Comparison of ENCODE assay signal across 2 cellular contexts in the genomic region with DNA sequence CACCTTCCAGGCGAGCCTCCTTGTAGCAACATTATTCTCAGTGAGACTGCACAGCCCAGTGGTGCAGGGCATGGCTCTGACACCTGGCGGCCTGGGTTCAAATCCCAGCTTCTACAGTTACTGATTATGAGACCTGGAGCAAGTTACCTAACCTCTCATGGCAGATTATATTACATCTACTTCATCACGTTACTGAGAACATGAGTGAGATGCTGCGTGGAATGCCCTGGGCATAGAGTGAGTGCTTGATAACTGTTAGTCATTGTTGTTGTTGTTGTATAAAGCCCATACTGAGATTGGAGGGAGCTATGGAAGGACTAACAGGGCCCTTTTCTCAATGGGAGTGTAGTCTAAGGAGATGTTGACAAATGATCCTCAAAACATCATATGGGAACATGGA.
A peak's percentile ranks its signal among the peaks of the same experiment; 100 is the strongest.
TF ChIP-seq lines count a peak whose summit lies in the region.

No MANE protein-coding gene starts in this region.

TF ChIP-seq in GM23338, 12 proteins besides CTCF, POLR2A, EP300 and RAD21:
- TF ChIP-seq, protein P1, sequence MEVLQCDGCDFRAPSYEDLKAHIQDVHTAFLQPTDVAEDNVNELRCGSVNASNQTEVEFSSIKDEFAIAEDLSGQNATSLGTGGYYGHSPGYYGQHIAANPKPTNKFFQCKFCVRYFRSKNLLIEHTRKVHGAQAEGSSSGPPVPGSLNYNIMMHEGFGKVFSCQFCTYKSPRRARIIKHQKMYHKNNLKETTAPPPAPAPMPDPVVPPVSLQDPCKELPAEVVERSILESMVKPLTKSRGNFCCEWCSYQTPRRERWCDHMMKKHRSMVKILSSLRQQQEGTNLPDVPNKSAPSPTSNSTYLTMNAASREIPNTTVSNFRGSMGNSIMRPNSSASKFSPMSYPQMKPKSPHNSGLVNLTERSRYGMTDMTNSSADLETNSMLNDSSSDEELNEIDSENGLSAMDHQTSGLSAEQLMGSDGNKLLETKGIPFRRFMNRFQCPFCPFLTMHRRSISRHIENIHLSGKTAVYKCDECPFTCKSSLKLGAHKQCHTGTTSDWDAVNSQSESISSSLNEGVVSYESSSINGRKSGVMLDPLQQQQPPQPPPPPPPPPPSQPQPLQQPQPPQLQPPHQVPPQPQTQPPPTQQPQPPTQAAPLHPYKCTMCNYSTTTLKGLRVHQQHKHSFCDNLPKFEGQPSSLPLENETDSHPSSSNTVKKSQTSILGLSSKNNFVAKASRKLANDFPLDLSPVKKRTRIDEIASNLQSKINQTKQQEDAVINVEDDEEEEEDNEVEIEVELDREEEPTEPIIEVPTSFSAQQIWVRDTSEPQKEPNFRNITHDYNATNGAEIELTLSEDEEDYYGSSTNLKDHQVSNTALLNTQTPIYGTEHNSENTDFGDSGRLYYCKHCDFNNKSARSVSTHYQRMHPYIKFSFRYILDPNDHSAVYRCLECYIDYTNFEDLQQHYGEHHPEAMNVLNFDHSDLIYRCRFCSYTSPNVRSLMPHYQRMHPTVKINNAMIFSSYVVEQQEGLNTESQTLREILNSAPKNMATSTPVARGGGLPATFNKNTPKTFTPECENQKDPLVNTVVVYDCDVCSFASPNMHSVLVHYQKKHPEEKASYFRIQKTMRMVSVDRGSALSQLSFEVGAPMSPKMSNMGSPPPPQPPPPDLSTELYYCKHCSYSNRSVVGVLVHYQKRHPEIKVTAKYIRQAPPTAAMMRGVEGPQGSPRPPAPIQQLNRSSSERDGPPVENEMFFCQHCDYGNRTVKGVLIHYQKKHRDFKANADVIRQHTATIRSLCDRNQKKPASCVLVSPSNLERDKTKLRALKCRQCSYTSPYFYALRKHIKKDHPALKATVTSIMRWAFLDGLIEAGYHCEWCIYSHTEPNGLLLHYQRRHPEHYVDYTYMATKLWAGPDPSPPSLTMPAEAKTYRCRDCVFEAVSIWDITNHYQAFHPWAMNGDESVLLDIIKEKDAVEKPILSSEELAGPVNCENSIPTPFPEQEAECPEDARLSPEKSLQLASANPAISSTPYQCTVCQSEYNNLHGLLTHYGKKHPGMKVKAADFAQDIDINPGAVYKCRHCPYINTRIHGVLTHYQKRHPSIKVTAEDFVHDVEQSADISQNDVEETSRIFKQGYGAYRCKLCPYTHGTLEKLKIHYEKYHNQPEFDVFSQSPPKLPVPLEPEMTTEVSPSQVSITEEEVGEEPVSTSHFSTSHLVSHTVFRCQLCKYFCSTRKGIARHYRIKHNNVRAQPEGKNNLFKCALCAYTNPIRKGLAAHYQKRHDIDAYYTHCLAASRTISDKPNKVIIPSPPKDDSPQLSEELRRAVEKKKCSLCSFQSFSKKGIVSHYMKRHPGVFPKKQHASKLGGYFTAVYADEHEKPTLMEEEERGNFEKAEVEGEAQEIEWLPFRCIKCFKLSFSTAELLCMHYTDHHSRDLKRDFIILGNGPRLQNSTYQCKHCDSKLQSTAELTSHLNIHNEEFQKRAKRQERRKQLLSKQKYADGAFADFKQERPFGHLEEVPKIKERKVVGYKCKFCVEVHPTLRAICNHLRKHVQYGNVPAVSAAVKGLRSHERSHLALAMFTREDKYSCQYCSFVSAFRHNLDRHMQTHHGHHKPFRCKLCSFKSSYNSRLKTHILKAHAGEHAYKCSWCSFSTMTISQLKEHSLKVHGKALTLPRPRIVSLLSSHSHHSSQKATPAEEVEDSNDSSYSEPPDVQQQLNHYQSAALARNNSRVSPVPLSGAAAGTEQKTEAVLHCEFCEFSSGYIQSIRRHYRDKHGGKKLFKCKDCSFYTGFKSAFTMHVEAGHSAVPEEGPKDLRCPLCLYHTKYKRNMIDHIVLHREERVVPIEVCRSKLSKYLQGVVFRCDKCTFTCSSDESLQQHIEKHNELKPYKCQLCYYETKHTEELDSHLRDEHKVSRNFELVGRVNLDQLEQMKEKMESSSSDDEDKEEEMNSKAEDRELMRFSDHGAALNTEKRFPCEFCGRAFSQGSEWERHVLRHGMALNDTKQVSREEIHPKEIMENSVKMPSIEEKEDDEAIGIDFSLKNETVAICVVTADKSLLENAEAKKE (CRISPR knock-in tag; IDR thresholded peaks at IDR 0.05), result no peak
- TF ChIP-seq NANOG (IDR thresholded peaks at IDR 0.05; ENCODE audit: borderline replicate concordance), result no peak
- no peak for TF ChIP-seq EZH2 (IDR thresholded peaks at IDR 0.05; ENCODE audit: low read depth, unreplicated experiment)
- TF ChIP-seq ZNF331 (CRISPR knock-in tag; IDR thresholded peaks at IDR 0.05; ENCODE audit: low read depth), result no peak

TF ChIP-seq in K562, 482 proteins besides CTCF, POLR2A, EP300 and RAD21:
- TF ChIP-seq, protein P2, sequence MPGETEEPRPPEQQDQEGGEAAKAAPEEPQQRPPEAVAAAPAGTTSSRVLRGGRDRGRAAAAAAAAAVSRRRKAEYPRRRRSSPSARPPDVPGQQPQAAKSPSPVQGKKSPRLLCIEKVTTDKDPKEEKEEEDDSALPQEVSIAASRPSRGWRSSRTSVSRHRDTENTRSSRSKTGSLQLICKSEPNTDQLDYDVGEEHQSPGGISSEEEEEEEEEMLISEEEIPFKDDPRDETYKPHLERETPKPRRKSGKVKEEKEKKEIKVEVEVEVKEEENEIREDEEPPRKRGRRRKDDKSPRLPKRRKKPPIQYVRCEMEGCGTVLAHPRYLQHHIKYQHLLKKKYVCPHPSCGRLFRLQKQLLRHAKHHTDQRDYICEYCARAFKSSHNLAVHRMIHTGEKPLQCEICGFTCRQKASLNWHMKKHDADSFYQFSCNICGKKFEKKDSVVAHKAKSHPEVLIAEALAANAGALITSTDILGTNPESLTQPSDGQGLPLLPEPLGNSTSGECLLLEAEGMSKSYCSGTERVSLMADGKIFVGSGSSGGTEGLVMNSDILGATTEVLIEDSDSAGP (CRISPR knock-in tag; IDR thresholded peaks at IDR 0.05), result no peak
- TF ChIP-seq TBP (optimal IDR thresholded peaks at IDR 0.05; ENCODE audit: low read depth, low read length), result peak; percentile 51
- no peak for TF ChIP-seq ZKSCAN3 (CRISPR knock-in tag; IDR thresholded peaks at IDR 0.05)
- TF ChIP-seq, protein P3, sequence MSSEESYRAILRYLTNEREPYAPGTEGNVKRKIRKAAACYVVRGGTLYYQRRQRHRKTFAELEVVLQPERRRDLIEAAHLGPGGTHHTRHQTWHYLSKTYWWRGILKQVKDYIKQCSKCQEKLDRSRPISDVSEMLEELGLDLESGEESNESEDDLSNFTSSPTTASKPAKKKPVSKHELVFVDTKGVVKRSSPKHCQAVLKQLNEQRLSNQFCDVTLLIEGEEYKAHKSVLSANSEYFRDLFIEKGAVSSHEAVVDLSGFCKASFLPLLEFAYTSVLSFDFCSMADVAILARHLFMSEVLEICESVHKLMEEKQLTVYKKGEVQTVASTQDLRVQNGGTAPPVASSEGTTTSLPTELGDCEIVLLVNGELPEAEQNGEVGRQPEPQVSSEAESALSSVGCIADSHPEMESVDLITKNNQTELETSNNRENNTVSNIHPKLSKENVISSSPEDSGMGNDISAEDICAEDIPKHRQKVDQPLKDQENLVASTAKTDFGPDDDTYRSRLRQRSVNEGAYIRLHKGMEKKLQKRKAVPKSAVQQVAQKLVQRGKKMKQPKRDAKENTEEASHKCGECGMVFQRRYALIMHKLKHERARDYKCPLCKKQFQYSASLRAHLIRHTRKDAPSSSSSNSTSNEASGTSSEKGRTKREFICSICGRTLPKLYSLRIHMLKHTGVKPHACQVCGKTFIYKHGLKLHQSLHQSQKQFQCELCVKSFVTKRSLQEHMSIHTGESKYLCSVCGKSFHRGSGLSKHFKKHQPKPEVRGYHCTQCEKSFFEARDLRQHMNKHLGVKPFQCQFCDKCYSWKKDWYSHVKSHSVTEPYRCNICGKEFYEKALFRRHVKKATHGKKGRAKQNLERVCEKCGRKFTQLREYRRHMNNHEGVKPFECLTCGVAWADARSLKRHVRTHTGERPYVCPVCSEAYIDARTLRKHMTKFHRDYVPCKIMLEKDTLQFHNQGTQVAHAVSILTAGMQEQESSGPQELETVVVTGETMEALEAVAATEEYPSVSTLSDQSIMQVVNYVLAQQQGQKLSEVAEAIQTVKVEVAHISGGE (CRISPR knock-in tag; IDR thresholded peaks at IDR 0.05), result no peak
